Comparison of ENCODE assay signal across 8 cellular contexts in genomic region chrX:71533850-71534515, GRCh38. TPM values are rescaled to one million over a fixed set of nuclear protein-coding genes. Genes with fewer than 3 reads are reported as not detected.
A peak's percentile ranks its signal among the peaks of the same experiment; 100 is the strongest.
DNase-seq lines count a peak whose midpoint lies in the region; ATAC-seq lines count a peak whose summit lies in the region.

No MANE protein-coding gene starts in this region.

- H3K27me3 Mint-ChIP-seq in activated naive CD4-positive, alpha-beta T cell treated with anti-CD3 and anti-CD28 coated beads, Interleukin-2, amount 10 ng/mL, durations not matched to agents 7 days and 5 days, result no peaks in the 10 kb centered on the region

- CTCF ChIA-PET in activated naive CD4-positive, alpha-beta T cell treated with anti-CD3 and anti-CD28 coated beads, Interleukin-2, amount 10 ng/mL, durations not matched to agents 7 days and 5 days (lab: Charles Lee), result interaction anchor here (0.9 to 1.5 kb wide), 3 partner anchors 11 to 118 kb away, joined by 3 to 4 read pairs (median 3); no protein-coding TSS in a partner anchor

- peaks cover 33% of the 10 kb centered on the region for H3K4me1 Mint-ChIP-seq in activated naive CD4-positive, alpha-beta T cell treated with anti-CD3 and anti-CD28 coated beads, Interleukin-2, amount 10 ng/mL, durations not matched to agents 7 days and 5 days

- peak; percentile 25 for ATAC-seq in HG02610 (IDR thresholded peaks at IDR 0.05; ENCODE audit: unreplicated experiment)

- H3K4me3 Mint-ChIP-seq in activated naive CD4-positive, alpha-beta T cell treated with anti-CD3 and anti-CD28 coated beads, Interleukin-2, amount 10 ng/mL, durations not matched to agents 7 days and 5 days, result peak overlapping the region; percentile 98

- no peaks in the 10 kb centered on the region for H3K9me3 Mint-ChIP-seq in activated naive CD4-positive, alpha-beta T cell treated with anti-CD3 and anti-CD28 coated beads, Interleukin-2, amount 10 ng/mL, durations not matched to agents 7 days and 5 days

- DNase-seq in Ammon's horn (ENCODE audit: low spot score), result peak; percentile 31
- DNase-seq in RKO (ENCODE audit: low spot score), result peak; percentile 52
- peak; percentile 79 for DNase-seq in activated naive CD4-positive, alpha-beta T cell treated with anti-CD3 and anti-CD28 coated beads, Interleukin-2, amount 10 ng/mL, durations not matched to agents 7 days and 5 days
- peak; percentile 8 for DNase-seq in germinal center (ENCODE audit: low spot score)
- DNase-seq in occipital lobe (lab: John Stamatoyannopoulos, UW), result peak; percentile 8
- DNase-seq in epidermal melanocyte (ENCODE audit: insufficient read length, low spot score), result no peak
- no peak for DNase-seq in HPDE6-E6E7 (ENCODE audit: extremely low spot score)

- H3K27ac Mint-ChIP-seq in activated naive CD4-positive, alpha-beta T cell treated with anti-CD3 and anti-CD28 coated beads, Interleukin-2, amount 10 ng/mL, durations not matched to agents 7 days and 5 days, result peak overlapping the region; percentile 100

- H3K36me3 Mint-ChIP-seq in activated naive CD4-positive, alpha-beta T cell treated with anti-CD3 and anti-CD28 coated beads, Interleukin-2, amount 10 ng/mL, durations not matched to agents 7 days and 5 days, result peaks cover 33% of the 10 kb centered on the region

RNA-seq across cellular contexts. Expression of gene OGT, which starts 1.1 kb away (rescaled TPM):
- total RNA-seq in occipital lobe, result 248 TPM

RNA-seq across cellular contexts. Expression of gene GCNA, which starts 44.3 kb away (rescaled TPM):
- total RNA-seq in occipital lobe, result 3.0 TPM

Comparison
In these comparisons a context has a peak if more than half of its experiments do, and no peak if none do; other contexts are left out.
1. DNase-seq: peak in Ammon's horn (single experiment), RKO (single experiment), activated naive CD4-positive, alpha-beta T cell treated with anti-CD3 and anti-CD28 coated beads, Interleukin-2, amount 10 ng/mL, durations not matched to agents 7 days and 5 days (single experiment), germinal center (single experiment) and occipital lobe (single experiment); none in epidermal melanocyte (single experiment) and HPDE6-E6E7 (single experiment).